In genomic region chr13:77026255-77026782, GRCh38 we compare ENCODE assay signal across 8 cellular contexts. TPM values are rescaled to one million over a fixed set of nuclear protein-coding genes. Genes with fewer than 3 reads are reported as not detected.
DNase-seq lines count a peak whose midpoint lies in the region; ATAC-seq and TF ChIP-seq lines count a peak whose summit lies in the region.

No MANE protein-coding gene starts in this region.

- intact Hi-C loops in dorsolateral prefrontal cortex (cut with DNase I) (loop anchor here (2.0 to 5.0 kb wide), 3 partner anchors 34 to 302 kb away; partner anchors contain the start of genes CLN5 (in 2 of the 2) and MYCBP2 (in 1 of the 2)), lower lobe of right lung (cut with DNase I) (no loop called here)

- H3K36me3 ChIP-seq in ACC112 (ENCODE audit: insufficient read depth, low read length) (no peaks in the 10 kb centered on the region; the same call in 1 of the 2 replicates), lower lobe of right lung (no peaks in the 10 kb centered on the region)

- peaks cover 36% of the 10 kb centered on the region for H3K4me1 ChIP-seq in ACC112 (ENCODE audit: control insufficient read depth, insufficient read depth, low read length, unreplicated experiment)
- peaks cover 54% of the 10 kb centered on the region for H3K4me1 ChIP-seq in lower lobe of right lung

- no peaks in the 10 kb centered on the region for H3K9me3 ChIP-seq in lower lobe of right lung

- TF ChIP-seq CTCF in dorsolateral prefrontal cortex (IDR thresholded peaks at IDR 0.05 in 54 of 56, conservative IDR thresholded peaks at IDR 0.05 in 2 of 56; ENCODE audit: low read depth in 1 of 56, partially characterized antibody in 56 of 56) (peak in 5 of 56 donors; percentile 11 to 15 (median 13)), lower lobe of right lung (IDR thresholded peaks at IDR 0.05) (no peak)

- H3K27ac ChIP-seq in ACC112 (ENCODE audit: low read depth, low read length): peak overlapping the region; percentile 10; the same call in 1 of the 2 replicates
- peak overlapping the region; percentile 72 to 100 (median 99) for H3K27ac ChIP-seq in dorsolateral prefrontal cortex
- H3K27ac ChIP-seq in lower lobe of right lung: peak overlapping the region; percentile 99

- peak; percentile 60 for DNase-seq in NCI-H510A (lab: John Stamatoyannopoulos, UW)
- DNase-seq in activated CD4-positive, alpha-beta T cell treated with anti-CD3 and anti-CD28 coated beads, Interleukin-2, amount 50 U/mL, for 4 hours: peak; percentile 49 to 62
- peak; percentile 29 to 69 (median 62) for DNase-seq in dorsolateral prefrontal cortex
- peak; percentile 94 for DNase-seq in lower lobe of right lung
- peak; percentile 54 to 59 (median 54) for DNase-seq in stimulated activated CD4-positive, alpha-beta T cell treated with anti-CD3 and anti-CD28 coated beads, TNF-alpha, amount 100 ng/mL, for 4 hours (ENCODE audit: low read depth in 3 of 3)

- ATAC-seq in GM18858 (IDR thresholded peaks at IDR 0.05; ENCODE audit: unreplicated experiment) (peak; percentile 46), HG03095 (IDR thresholded peaks at IDR 0.05; ENCODE audit: unreplicated experiment) (peak; percentile 50), lower lobe of right lung (peak; percentile 90 to 92)

- peak overlapping the region; percentile 63 for H2AFZ ChIP-seq in ACC112 (ENCODE audit: low read length, unreplicated experiment)

- peak overlapping the region; percentile 95 for H3K4me3 ChIP-seq in ACC112 (ENCODE audit: low read depth, low read length)
- peak overlapping the region; percentile 80 to 99 (median 91) for H3K4me3 ChIP-seq in dorsolateral prefrontal cortex
- peak overlapping the region; percentile 85 for H3K4me3 ChIP-seq in lower lobe of right lung

- no peaks in the 10 kb centered on the region for H3K27me3 ChIP-seq in ACC112 (ENCODE audit: insufficient read depth, low read length)
- no peaks in the 10 kb centered on the region for H3K27me3 ChIP-seq in dorsolateral prefrontal cortex
- H3K27me3 ChIP-seq in lower lobe of right lung (ENCODE audit: low read depth): no peaks in the 10 kb centered on the region

- H3K79me2 ChIP-seq in ACC112 (ENCODE audit: control insufficient read depth, insufficient read depth, low read length, unreplicated experiment): peaks cover 51% of the 10 kb centered on the region

RNA-seq across cellular contexts. Expression of gene FBXL3, which starts 0.6 kb away (rescaled TPM):
- total RNA-seq in dorsolateral prefrontal cortex: 10 to 100 TPM; 48.6 to 79.1 (median 59.0) TPM
- 57.7 TPM for total RNA-seq in lower lobe of right lung

RNA-seq across cellular contexts. Expression of gene CLN5, which starts 34.4 kb away (rescaled TPM):
- 10 to 100 TPM; 15.1 to 34.3 (median 21.5) TPM for total RNA-seq in dorsolateral prefrontal cortex
- 38.2 TPM for total RNA-seq in lower lobe of right lung

Comparison
In these comparisons a context has a peak if more than half of its experiments do, and no peak if none do; other contexts are left out.
1. Peak in every context shown above with its lines: DNase-seq, ATAC-seq, H3K4me3 ChIP-seq and H3K27ac ChIP-seq.
2. H3K27ac ChIP-seq: peak in every context shown above with its lines; median percentile 99 in dorsolateral prefrontal cortex; 99 in lower lobe of right lung; 10 in ACC112.